21 cellular contexts compared by ENCODE assay signal in the genomic region with DNA sequence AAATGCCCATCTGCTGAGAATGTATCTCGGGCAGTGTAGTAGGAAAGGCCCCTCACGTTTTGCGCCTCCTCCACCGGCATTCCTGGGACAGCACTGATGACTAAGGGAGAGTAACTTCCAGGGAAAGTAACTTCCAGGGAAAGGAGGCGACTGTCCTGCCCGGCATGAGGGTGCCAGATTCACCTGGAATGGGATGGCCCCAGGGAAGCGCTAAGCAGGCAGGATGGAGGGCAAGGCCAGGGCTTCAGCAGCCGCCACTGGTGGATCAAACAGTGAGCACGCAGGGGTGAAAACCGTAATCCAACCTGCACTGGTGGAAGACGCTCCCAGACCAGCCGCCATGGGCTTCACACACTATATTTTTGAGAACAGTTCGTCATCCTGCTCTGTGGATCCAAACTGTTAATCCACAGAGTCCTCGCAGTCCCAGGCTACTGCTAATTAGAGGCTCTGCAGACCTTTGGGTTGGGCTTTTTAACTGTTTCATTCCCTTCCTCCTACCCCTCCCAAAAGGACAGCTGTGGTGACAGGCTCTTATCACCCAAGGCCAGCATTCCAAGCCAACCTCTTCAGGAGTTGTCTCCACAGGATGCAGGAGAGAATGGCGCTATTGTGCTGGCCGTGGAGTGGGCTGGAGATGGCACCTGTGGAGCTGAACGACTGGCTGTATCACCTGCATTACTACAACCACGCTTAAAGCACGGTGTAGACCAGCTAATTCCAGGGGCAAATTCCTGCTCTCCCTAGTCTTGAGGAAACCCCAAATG.
A peak's percentile ranks its signal among the peaks of the same experiment; 100 is the strongest.
DNase-seq lines count a peak whose midpoint lies in the region; ATAC-seq and TF ChIP-seq lines count a peak whose summit lies in the region.
"Had no signal": no experiment of that assay in that cellular context is flagged by ENCODE, and none has a peak within 500 bp of the region (broad histone marks: within the 10 kb centered on the region; RNA-seq: fewer than 3 reads in every experiment).

No MANE protein-coding gene starts in this region.

- H3K4ac ChIP-seq in mesendoderm (ENCODE audit: low read depth, low read length) = no peak overlapping the region

- H4K5ac ChIP-seq in mesendoderm (ENCODE audit: low read length) = no peak overlapping the region

- no peak overlapping the region for H2BK15ac ChIP-seq in mesendoderm (replicated peaks; ENCODE audit: low read depth)

- H2BK5ac ChIP-seq in mesendoderm (ENCODE audit: low read length) = no peak overlapping the region

- H3K4me2 ChIP-seq in mesendoderm (ENCODE audit: low read length) = no peak overlapping the region

- no peaks in the 10 kb centered on the region for H3K4me1 Mint-ChIP-seq in activated CD8-positive, alpha-beta memory T cell treated with anti-CD3 and anti-CD28 coated beads, Interleukin-2, amount 10 ng/mL, durations not matched to agents 7 days and 5 days
- H3K4me1 Mint-ChIP-seq in MCF 10A (ENCODE audit: insufficient read depth, unreplicated experiment) (no peaks in the 10 kb centered on the region), Calu3 (ENCODE audit: low read depth, unreplicated experiment) (no peaks in the 10 kb centered on the region)
- H3K4me1 Mint-ChIP-seq: stimulated activated effector memory CD8-positive, alpha-beta T cell treated with anti-CD3 and anti-CD28 coated beads, Interleukin-12 subunit alpha, Interleukin-12 subunit beta, amount 100 ng/mL, for 72 hours had no signal

- TF ChIP-seq CTCF in stomach (IDR thresholded peaks at IDR 0.05) (no peak), MCF 10A (IDR thresholded peaks at IDR 0.05; ENCODE audit: unreplicated experiment) (no peak), Calu3 (IDR thresholded peaks at IDR 0.05; ENCODE audit: unreplicated experiment) (no peak), tibial nerve (IDR thresholded peaks at IDR 0.05) (no peak)

- peak; percentile 33 for DNase-seq in activated CD8-positive, alpha-beta memory T cell treated with anti-CD3 and anti-CD28 coated beads for 24 hours
- DNase-seq in activated CD8-positive, alpha-beta memory T cell treated with anti-CD3 and anti-CD28 coated beads, Interleukin-2, amount 50 U/mL, for 4 hours = no peak
- peak; percentile 19 for DNase-seq in activated CD8-positive, alpha-beta memory T cell treated with anti-CD3 and anti-CD28 coated beads, Interleukin-2, amount 10 ng/mL, durations not matched to agents 7 days and 5 days
- DNase-seq in mesendoderm (peak; percentile 63), stomach (peak; percentile 10), MCF 10A (ENCODE audit: unreplicated experiment) (no peak), Calu3 (no peak), tibial nerve (ENCODE audit: low spot score in 2 of 2) (no peak)
- DNase-seq: CD4-positive, alpha-beta T cell; H7; left ventricle myocardium superior; NCI-H1694 treated with DMSO at 0.1 percent for 48 hours; NCI-H446 treated with DMSO at 0.1 percent for 48 hours; RPMI8226; T-helper 9 cell had no signal

- H3K56ac ChIP-seq in mesendoderm (ENCODE audit: low read length) = no peak overlapping the region

- H3K9me3 Mint-ChIP-seq in activated CD8-positive, alpha-beta memory T cell treated with anti-CD3 and anti-CD28 coated beads, Interleukin-2, amount 10 ng/mL, durations not matched to agents 7 days and 5 days (ENCODE audit: low read depth) = no peaks in the 10 kb centered on the region
- H3K9me3 Mint-ChIP-seq in MCF 10A (ENCODE audit: unreplicated experiment) (no peaks in the 10 kb centered on the region), Calu3 (ENCODE audit: low read depth, unreplicated experiment) (peaks cover 2% of the 10 kb centered on the region)
- H3K9me3 Mint-ChIP-seq: CD4-positive, alpha-beta T cell; dendritic cell treated with granulocyte-macrophage colony-stimulating factor and Interleukin-4, amounts not matched to agents 40 ng/mL and 50 ng/mL, for 4 days; stimulated activated effector memory CD8-positive, alpha-beta T cell treated with anti-CD3 and anti-CD28 coated beads, Interleukin-12 subunit alpha, Interleukin-12 subunit beta, amount 100 ng/mL, for 72 hours; WTC11 had no signal

- no peaks in the 10 kb centered on the region for H3K9me3 ChIP-seq in stomach
- H3K9me3 ChIP-seq in tibial nerve = no peaks in the 10 kb centered on the region
- H3K9me3 ChIP-seq: right atrium auricular region, thoracic aorta had no signal

- no peak overlapping the region for H2BK120ac ChIP-seq in mesendoderm (ENCODE audit: low read depth, low read length)

- BruUV-seq in MCF 10A (replicated peaks; lab: Mats Ljungman, UMichigan) (no TSS peak), Calu3 (replicated peaks; lab: Mats Ljungman, UMichigan) (no TSS peak)

- H3K4me1 ChIP-seq in mesendoderm (ENCODE audit: control insufficient read depth, low read depth, low read length) (no peaks in the 10 kb centered on the region), stomach (no peaks in the 10 kb centered on the region), tibial nerve (no peaks in the 10 kb centered on the region)
- H3K4me1 ChIP-seq: right atrium auricular region had no signal

- H3K27me3 ChIP-seq in mesendoderm (ENCODE audit: insufficient read depth, low read length, poor library complexity) = no peaks in the 10 kb centered on the region
- H3K27me3 ChIP-seq in stomach = peaks cover 0 to 7% (median 0%) of the 10 kb centered on the region in 3 donors
- H3K27me3 ChIP-seq in tibial nerve = peaks cover 0 to 4% of the 10 kb centered on the region in 2 donors
- H3K27me3 ChIP-seq: right atrium auricular region had no signal

- H3K27me3 Mint-ChIP-seq in activated CD8-positive, alpha-beta memory T cell treated with anti-CD3 and anti-CD28 coated beads, Interleukin-2, amount 10 ng/mL, durations not matched to agents 7 days and 5 days = peaks cover 3% of the 10 kb centered on the region
- H3K27me3 Mint-ChIP-seq in MCF 10A (ENCODE audit: insufficient read depth, unreplicated experiment) = peaks cover 40% of the 10 kb centered on the region
- peaks cover 48% of the 10 kb centered on the region for H3K27me3 Mint-ChIP-seq in Calu3 (ENCODE audit: unreplicated experiment)

- TF ChIP-seq POLR2A in stomach (IDR thresholded peaks at IDR 0.05) (no peak), tibial nerve (IDR thresholded peaks at IDR 0.05) (no peak)

- H2AK5ac ChIP-seq in mesendoderm (ENCODE audit: low read length) = no peak overlapping the region

- no peak overlapping the region for H3K4me3 Mint-ChIP-seq in activated CD8-positive, alpha-beta memory T cell treated with anti-CD3 and anti-CD28 coated beads, Interleukin-2, amount 10 ng/mL, durations not matched to agents 7 days and 5 days
- H3K4me3 Mint-ChIP-seq in MCF 10A (ENCODE audit: unreplicated experiment) (no peak overlapping the region), Calu3 (ENCODE audit: low read depth, unreplicated experiment) (no peak overlapping the region)
- H3K4me3 Mint-ChIP-seq: CD4-positive, alpha-beta T cell; dendritic cell treated with granulocyte-macrophage colony-stimulating factor and Interleukin-4, amounts not matched to agents 40 ng/mL and 50 ng/mL, for 4 days; stimulated activated effector memory CD8-positive, alpha-beta T cell treated with anti-CD3 and anti-CD28 coated beads, Interleukin-12 subunit alpha, Interleukin-12 subunit beta, amount 100 ng/mL, for 72 hours; WTC11 had no signal

- H3K23ac ChIP-seq in mesendoderm (ENCODE audit: low read length) = no peak overlapping the region

- no peak overlapping the region for H4K8ac ChIP-seq in mesendoderm (ENCODE audit: low read depth, low read length)

- no CpG with 5 or more reads among the region's 19 CpGs for WGBS in mesendoderm (ENCODE audit: extremely low coverage, insufficient coverage, low lambda C conversion rate)
- 81 to 89% (median 86%) methylated on average over 17 to 19 of the region's 19 CpGs for WGBS in stomach, 5 donors
- 76 to 81% methylated on average over 19 of the region's 19 CpGs for WGBS in tibial nerve, 2 donors

- POLR2A ChIA-PET in MCF 10A (lab: Yijun Ruan, JAX) = no interaction called here

- no peak overlapping the region for H3K27ac Mint-ChIP-seq in activated CD8-positive, alpha-beta memory T cell treated with anti-CD3 and anti-CD28 coated beads, Interleukin-2, amount 10 ng/mL, durations not matched to agents 7 days and 5 days
- H3K27ac Mint-ChIP-seq in MCF 10A (ENCODE audit: low read depth, unreplicated experiment) (no peak overlapping the region), Calu3 (ENCODE audit: unreplicated experiment) (no peak overlapping the region)
- H3K27ac Mint-ChIP-seq: CD4-positive, alpha-beta T cell; dendritic cell treated with granulocyte-macrophage colony-stimulating factor and Interleukin-4, amounts not matched to agents 40 ng/mL and 50 ng/mL, for 4 days; stimulated activated effector memory CD8-positive, alpha-beta T cell treated with anti-CD3 and anti-CD28 coated beads, Interleukin-12 subunit alpha, Interleukin-12 subunit beta, amount 100 ng/mL, for 72 hours; WTC11 had no signal

- no peaks in the 10 kb centered on the region for H3K79me2 ChIP-seq in mesendoderm (ENCODE audit: control insufficient read depth, insufficient read depth, low read length)

- H3K36me3 ChIP-seq in mesendoderm (ENCODE audit: control insufficient read depth, insufficient read depth, low read length) (no peaks in the 10 kb centered on the region), stomach (no peaks in the 10 kb centered on the region), tibial nerve (no peaks in the 10 kb centered on the region)
- H3K36me3 ChIP-seq: right atrium auricular region, thoracic aorta had no signal

- no peak overlapping the region for H3K27ac ChIP-seq in mesendoderm (ENCODE audit: low read depth, low read length)
- H3K27ac ChIP-seq in stomach = no peak overlapping the region
- H3K27ac ChIP-seq in tibial nerve = no peak overlapping the region
- H3K27ac ChIP-seq: epithelial cell of prostate, right atrium auricular region, thoracic aorta had no signal

- H3K18ac ChIP-seq in mesendoderm (ENCODE audit: low read length) = no peak overlapping the region

- no peak for ATAC-seq in activated CD8-positive, alpha-beta memory T cell treated with anti-CD3 and anti-CD28 coated beads, Interleukin-2, amount 10 ng/mL, durations not matched to agents 7 days and 5 days
- ATAC-seq: left ventricle myocardium superior; stimulated activated effector memory CD8-positive, alpha-beta T cell treated with anti-CD3 and anti-CD28 coated beads, Interleukin-12 subunit alpha, Interleukin-12 subunit beta, amount 100 ng/mL, for 72 hours; WTC11 had no signal

- H3K36me3 Mint-ChIP-seq in activated CD8-positive, alpha-beta memory T cell treated with anti-CD3 and anti-CD28 coated beads, Interleukin-2, amount 10 ng/mL, durations not matched to agents 7 days and 5 days = no peaks in the 10 kb centered on the region
- no peaks in the 10 kb centered on the region for H3K36me3 Mint-ChIP-seq in MCF 10A (ENCODE audit: insufficient read depth, unreplicated experiment)
- H3K36me3 Mint-ChIP-seq in Calu3 (ENCODE audit: insufficient read depth, unreplicated experiment) = no peaks in the 10 kb centered on the region
- H3K36me3 Mint-ChIP-seq: stimulated activated effector memory CD8-positive, alpha-beta T cell treated with anti-CD3 and anti-CD28 coated beads, Interleukin-12 subunit alpha, Interleukin-12 subunit beta, amount 100 ng/mL, for 72 hours; WTC11 had no signal

- CTCF ChIA-PET in activated CD8-positive, alpha-beta memory T cell treated with anti-CD3 and anti-CD28 coated beads, Interleukin-2, amount 10 ng/mL, durations not matched to agents 7 days and 5 days (lab: Charles Lee) = no interaction called here
- CTCF ChIA-PET in MCF 10A (lab: Yijun Ruan, JAX) = no interaction called here
- CTCF ChIA-PET in Calu3 (lab: Charles Lee) = no interaction called here

- H3K4me3 ChIP-seq in mesendoderm (ENCODE audit: low read length) = no peak overlapping the region
- H3K4me3 ChIP-seq in stomach = no peak overlapping the region
- H3K4me3 ChIP-seq in tibial nerve = no peak overlapping the region
- H3K4me3 ChIP-seq: right atrium auricular region, thoracic aorta had no signal

- H3K9ac ChIP-seq in mesendoderm (ENCODE audit: low read length) = no peak overlapping the region

- H3K79me1 ChIP-seq in mesendoderm (ENCODE audit: low read length) = no peaks in the 10 kb centered on the region

- intact Hi-C loops in stomach (cut with DNase I; ENCODE audit: low total_unique reads) (no loop called here), MCF 10A (cut with micrococcal nuclease) (no loop called here), Calu3 (cut with micrococcal nuclease; ENCODE audit: unreplicated experiment) (no loop called here)

- TF ChIP-seq EP300 in stomach (IDR thresholded peaks at IDR 0.05) (no peak), tibial nerve (IDR thresholded peaks at IDR 0.05) (no peak)

Comparison
In these comparisons a context has a peak if more than half of its experiments do, and no peak if none do; other contexts are left out.
1. DNase-seq: peak in activated CD8-positive, alpha-beta memory T cell treated with anti-CD3 and anti-CD28 coated beads for 24 hours (single experiment), activated CD8-positive, alpha-beta memory T cell treated with anti-CD3 and anti-CD28 coated beads, Interleukin-2, amount 10 ng/mL, durations not matched to agents 7 days and 5 days (single experiment), mesendoderm (single experiment) and stomach (single experiment); none in activated CD8-positive, alpha-beta memory T cell treated with anti-CD3 and anti-CD28 coated beads, Interleukin-2, amount 50 U/mL, for 4 hours (single experiment), MCF 10A (single experiment), Calu3 (single experiment) and tibial nerve (0 of 2).